ENCODE assay signal across 21 cellular contexts in the genomic region with DNA sequence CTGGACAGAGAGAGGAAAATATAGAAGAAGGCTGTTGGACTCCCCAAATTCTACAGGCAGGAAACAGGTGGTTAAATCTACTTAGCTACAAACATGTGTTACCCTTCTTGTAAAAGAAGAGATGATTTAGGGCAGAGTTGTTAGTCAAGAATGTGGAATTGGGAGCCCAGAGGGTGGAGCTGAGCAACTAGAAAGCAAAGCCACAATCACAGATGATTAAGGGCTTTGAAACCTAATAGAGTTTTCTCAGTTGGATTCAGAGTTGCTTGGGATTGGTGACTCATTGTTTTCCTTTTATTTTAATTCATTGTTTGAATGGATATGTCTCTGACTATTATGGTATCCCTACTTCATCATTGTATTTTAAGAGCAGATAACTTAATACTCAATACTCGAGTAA. TPM values are rescaled to one million over a fixed set of nuclear protein-coding genes. Genes with fewer than 3 reads are reported as not detected.
"Had no signal": no experiment of that assay in that cellular context is flagged by ENCODE, and none has a peak within 500 bp of the region (broad histone marks: within the 10 kb centered on the region; RNA-seq: fewer than 3 reads in every experiment).

No MANE protein-coding gene starts in this region.

- DNase-seq: activated T-cell treated with anti-CD3 and anti-CD28 coated beads, Interleukin-2, amount 50 U/mL, for 1 hour; amniotic stem cell; cerebellar nuclear complex; dermis blood vessel endothelial cell; endodermal cell; foreskin melanocyte; head of caudate nucleus; left lung; stimulated activated CD4-positive, alpha-beta T cell treated with anti-CD3 and anti-CD28 coated beads, Interleukin-4, amount 100 ng/mL, for 1 hour; stimulated activated CD8-positive, alpha-beta memory T cell treated with anti-CD3 and anti-CD28 coated beads, Interleukin-4, amount 100 ng/mL, for 48 hours; stimulated activated naive CD8-positive, alpha-beta T cell treated with anti-CD3 and anti-CD28 coated beads, Interleukin-15, Interleukin-2, amounts not matched to agents 100 U/mL and 50 U/mL, for 24 hours; testis; upper lobe of right lung had no signal

- H3K36me3 ChIP-seq: esophagus muscularis mucosa, left lung, upper lobe of right lung had no signal

- H3K9me3 Mint-ChIP-seq: activated naive CD4-positive, alpha-beta T cell treated with anti-CD3 and anti-CD28 coated beads, Interleukin-2, amount 50 U/mL, for 24 hours; brain; neural crest cell; T-helper 1 cell treated with Interleukin-12 subunit alpha and Interleukin-12 subunit beta and Interleukin-4 antibody, amounts not matched to agents 30 μg/mL and 1 μg/mL, for 36 hours had no signal

- ATAC-seq: left lung; stimulated activated naive CD8-positive, alpha-beta T cell treated with anti-CD3 and anti-CD28 coated beads, Interleukin-15, Interleukin-2, amounts not matched to agents 100 U/mL and 50 U/mL, for 24 hours; upper lobe of right lung had no signal

- H3K4me1 ChIP-seq: esophagus muscularis mucosa, left lung, testis, upper lobe of right lung had no signal

- FAIRE-seq: TTC549 had no signal

- H3K4me3 ChIP-seq: esophagus muscularis mucosa, left lung, testis, upper lobe of right lung had no signal

- H3K9me3 ChIP-seq: esophagus muscularis mucosa, left lung, testis had no signal

- H3K36me3 Mint-ChIP-seq: activated naive CD4-positive, alpha-beta T cell treated with anti-CD3 and anti-CD28 coated beads, Interleukin-2, amount 50 U/mL, for 24 hours; brain; memory B cell had no signal

- H3K4me3 Mint-ChIP-seq: activated naive CD4-positive, alpha-beta T cell treated with anti-CD3 and anti-CD28 coated beads, Interleukin-2, amount 50 U/mL, for 24 hours; brain; endodermal cell; memory B cell; neural crest cell; T-helper 1 cell treated with Interleukin-12 subunit alpha and Interleukin-12 subunit beta and Interleukin-4 antibody, amounts not matched to agents 30 μg/mL and 1 μg/mL, for 36 hours had no signal

- H3K27ac ChIP-seq: esophagus muscularis mucosa, left lung, testis, upper lobe of right lung had no signal

- H3K4me1 Mint-ChIP-seq: activated naive CD4-positive, alpha-beta T cell treated with anti-CD3 and anti-CD28 coated beads, Interleukin-2, amount 50 U/mL, for 24 hours; brain; memory B cell; neural crest cell had no signal

- H3K27me3 ChIP-seq: esophagus muscularis mucosa, left lung, testis, upper lobe of right lung had no signal

- H3K27ac Mint-ChIP-seq: activated naive CD4-positive, alpha-beta T cell treated with anti-CD3 and anti-CD28 coated beads, Interleukin-2, amount 50 U/mL, for 24 hours; brain; endodermal cell; memory B cell; T-helper 1 cell treated with Interleukin-12 subunit alpha and Interleukin-12 subunit beta and Interleukin-4 antibody, amounts not matched to agents 30 μg/mL and 1 μg/mL, for 36 hours had no signal

RNA-seq across cellular contexts. Expression of a gene that starts 6.2 kb away (rescaled TPM):
- total RNA-seq: endodermal cell, neural crest cell had no signal

RNA-seq across cellular contexts. Expression of a gene that starts 11.0 kb away (rescaled TPM):
- total RNA-seq: dermis blood vessel endothelial cell, endodermal cell, esophagus muscularis mucosa, left lung, neural crest cell, osteocyte, upper lobe of right lung had no signal

RNA-seq across cellular contexts. Expression of a gene that starts 35.8 kb away (rescaled TPM):
- total RNA-seq: endodermal cell, left lung, neural crest cell, osteocyte, upper lobe of right lung had no signal
